23 cellular contexts compared by ENCODE assay signal in the genomic region with DNA sequence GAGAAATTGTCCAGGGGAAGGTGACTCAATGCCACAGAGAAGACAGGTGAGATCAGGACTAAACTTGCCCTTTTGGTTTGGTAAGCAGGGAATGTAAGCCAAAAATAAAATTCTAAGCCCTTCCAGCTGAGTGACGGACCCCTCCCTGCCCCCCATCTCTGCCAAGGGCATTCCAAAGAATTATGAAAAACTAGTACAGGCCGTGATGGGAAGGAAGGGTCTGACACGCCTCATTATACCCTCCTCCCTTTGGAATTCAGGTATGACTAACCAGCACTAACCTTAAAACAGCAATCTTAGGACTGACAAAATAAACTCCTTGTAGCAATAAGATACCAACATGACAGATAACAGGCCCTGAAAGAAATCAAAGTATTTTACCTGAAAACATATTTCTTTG.
"Had no signal": no experiment of that assay in that cellular context is flagged by ENCODE, and none has a peak within 500 bp of the region (broad histone marks: within the 10 kb centered on the region; RNA-seq: fewer than 3 reads in every experiment).

No MANE protein-coding gene starts in this region.

- H3K27ac Mint-ChIP-seq: activated CD4-positive, alpha-beta T cell treated with anti-CD3 and anti-CD28 coated beads, Interleukin-2, amount 10 ng/mL, durations not matched to agents 7 days and 5 days; activated naive CD4-positive, alpha-beta T cell treated with anti-CD3 and anti-CD28 coated beads, Interleukin-2, amount 50 U/mL, for 72 hours; activated T-cell treated with anti-CD3 and anti-CD28 coated beads, Interleukin-2, amount 50 U/mL, for 72 hours; natural killer cell treated with Interleukin-12 subunit alpha and Interleukin-12 subunit beta and Interleukin-15 and Interleukin-18, amount 100 ng/mL, for 72 hours; T-helper 2 cell treated with Interferon-gamma antibody and Interleukin-4, amounts not matched to agents 5 μg/mL and 100 μg/mL, for 36 hours had no signal

- H3K4me3 Mint-ChIP-seq: activated CD4-positive, alpha-beta T cell treated with anti-CD3 and anti-CD28 coated beads, Interleukin-2, amount 10 ng/mL, durations not matched to agents 7 days and 5 days; activated T-cell treated with anti-CD3 and anti-CD28 coated beads, Interleukin-2, amount 50 U/mL, for 72 hours; natural killer cell treated with Interleukin-12 subunit alpha and Interleukin-12 subunit beta and Interleukin-15 and Interleukin-18, amount 100 ng/mL, for 72 hours; T-helper 2 cell treated with Interferon-gamma antibody and Interleukin-4, amounts not matched to agents 5 μg/mL and 100 μg/mL, for 36 hours had no signal

- ATAC-seq: activated naive CD4-positive, alpha-beta T cell treated with anti-CD3 and anti-CD28 coated beads, Interleukin-2, amount 50 U/mL, for 72 hours; activated T-cell treated with anti-CD3 and anti-CD28 coated beads, Interleukin-2, amount 50 U/mL, for 72 hours; gastroesophageal sphincter; left ventricle myocardium superior; natural killer cell treated with Interleukin-12 subunit alpha and Interleukin-12 subunit beta and Interleukin-15 and Interleukin-18, amount 100 ng/mL, for 72 hours; right cardiac atrium had no signal

- H3K27ac ChIP-seq: brain microvascular endothelial cell, gastroesophageal sphincter, transverse colon had no signal

- H3K4me3 ChIP-seq: gastroesophageal sphincter, transverse colon had no signal

- H3K4me1 Mint-ChIP-seq: activated CD4-positive, alpha-beta T cell treated with anti-CD3 and anti-CD28 coated beads, Interleukin-2, amount 10 ng/mL, durations not matched to agents 7 days and 5 days had no signal

- H3K36me3 Mint-ChIP-seq: activated naive CD4-positive, alpha-beta T cell treated with anti-CD3 and anti-CD28 coated beads, Interleukin-2, amount 50 U/mL, for 72 hours; natural killer cell treated with Interleukin-12 subunit alpha and Interleukin-12 subunit beta and Interleukin-15 and Interleukin-18, amount 100 ng/mL, for 72 hours had no signal

- H3K9me3 Mint-ChIP-seq: natural killer cell treated with Interleukin-12 subunit alpha and Interleukin-12 subunit beta and Interleukin-15 and Interleukin-18, amount 100 ng/mL, for 72 hours had no signal

- DNase-seq: activated CD4-positive, alpha-beta T cell treated with anti-CD3 and anti-CD28 coated beads, Interleukin-2, amount 10 ng/mL, durations not matched to agents 7 days and 5 days; activated CD4-positive, CD25-positive, alpha-beta regulatory T cell; activated CD8-positive, alpha-beta memory T cell treated with anti-CD3 and anti-CD28 coated beads, Interleukin-2, amount 50 U/mL, for 48 hours; activated gamma-delta T cell; activated T-cell treated with anti-CD3 and anti-CD28 coated beads, Interleukin-2, amount 50 U/mL, for 72 hours; amygdala; brain microvascular endothelial cell; cerebellar nuclear complex; effector memory CD4-positive, alpha-beta T cell; islet precursor cell; left ventricle myocardium superior; mesenchymal stem cell; nucleus accumbens; right cardiac atrium; small intestine; stimulated activated CD4-positive, alpha-beta T cell treated with anti-CD3 and anti-CD28 coated beads, Interleukin-4, amount 100 ng/mL, for 24 hours; stimulated activated naive CD4-positive, alpha-beta T cell; substantia nigra; transverse colon had no signal
